Comparison of ENCODE assay signal across 14 cellular contexts in genomic region chr19:18513868-18514267, GRCh38. TPM values are rescaled to one million over a fixed set of nuclear protein-coding genes. Genes with fewer than 3 reads are reported as not detected.
DNase-seq lines count a peak whose midpoint lies in the region; ATAC-seq and TF ChIP-seq lines count a peak whose summit lies in the region.
"Had no signal": no experiment of that assay in that cellular context is flagged by ENCODE, and none has a peak within 500 bp of the region (broad histone marks: within the 10 kb centered on the region; RNA-seq: fewer than 3 reads in every experiment).

No MANE protein-coding gene starts in this region.

- no peaks in the 10 kb centered on the region for H3K27me3 Mint-ChIP-seq in naive thymus-derived CD4-positive, alpha-beta T cell

- H3K4me1 ChIP-seq in PC-9 (replicated peaks; ENCODE audit: insufficient read depth) (peaks cover 53% of the 10 kb centered on the region), esophagus squamous epithelium (peaks cover 34 to 95% (median 52%) of the 10 kb centered on the region in 3 donors), mesenchymal stem cell (ENCODE audit: control insufficient read depth, insufficient read depth, low read depth, low read length) (peaks cover 40% of the 10 kb centered on the region), tibial artery (peaks cover 0 to 76% (median 47%) of the 10 kb centered on the region in 4 donors)
- H3K4me1 ChIP-seq in naive thymus-derived CD4-positive, alpha-beta T cell (ENCODE audit: control insufficient read depth in 2 of 2, insufficient read depth in 2 of 2, low read length in 2 of 2) = peaks cover 3 to 39% of the 10 kb centered on the region in 2 donors

- intact Hi-C loops in PC-9 (cut with micrococcal nuclease; ENCODE audit: unreplicated experiment) (loop anchor here (2.0 kb wide), 1 partner anchor 27 kb away; no protein-coding TSS in a partner anchor), esophagus squamous epithelium (cut with DNase I) (no loop called here), tibial artery (cut with DNase I; ENCODE audit: low total_unique reads) (no loop called here)
- intact Hi-C loops in naive thymus-derived CD4-positive, alpha-beta T cell (cut with micrococcal nuclease) = no loop called here

- peak overlapping the region in 2 of 9 donors; percentile 26 to 27 for H3K27ac Mint-ChIP-seq in naive thymus-derived CD4-positive, alpha-beta T cell
- H3K27ac Mint-ChIP-seq: T-helper 1 cell treated with Interleukin-12 subunit alpha and Interleukin-12 subunit beta and Interleukin-4 antibody, amounts not matched to agents 30 μg/mL and 1 μg/mL, for 36 hours had no signal

- peaks cover 29% of the 10 kb centered on the region for H3F3A ChIP-seq in PC-9 (ENCODE audit: insufficient read depth, low read depth)

- no peaks in the 10 kb centered on the region for H3K36me3 Mint-ChIP-seq in naive thymus-derived CD4-positive, alpha-beta T cell

- CTCF ChIA-PET in PC-9 (lab: Charles Lee) = no interaction called here
- CTCF ChIA-PET in naive thymus-derived CD4-positive, alpha-beta T cell (lab: Charles Lee) = no interaction called here

- BruUV-seq in PC-9 (replicated peaks; lab: Mats Ljungman, UMichigan) = no TSS peak

- no peak overlapping the region for H2AK5ac ChIP-seq in mesenchymal stem cell (ENCODE audit: low read length, severe bottlenecking)

- no peaks in the 10 kb centered on the region for H3K9me3 Mint-ChIP-seq in naive thymus-derived CD4-positive, alpha-beta T cell
- H3K9me3 Mint-ChIP-seq: T-helper 1 cell treated with Interleukin-12 subunit alpha and Interleukin-12 subunit beta and Interleukin-4 antibody, amounts not matched to agents 30 μg/mL and 1 μg/mL, for 36 hours had no signal

- TF ChIP-seq POLR2A in esophagus squamous epithelium (IDR thresholded peaks at IDR 0.05) = no peak

- WGBS in esophagus squamous epithelium, 2 donors = 70 to 86% methylated on average over 7 to 11 of the region's 11 CpGs
- WGBS in mesenchymal stem cell = 87% methylated on average over 11 of the region's 11 CpGs

- H3K4me1 Mint-ChIP-seq in naive thymus-derived CD4-positive, alpha-beta T cell = peaks cover 10 to 62% (median 47%) of the 10 kb centered on the region in 7 donors

- peaks cover 6% of the 10 kb centered on the region for H3K79me1 ChIP-seq in mesenchymal stem cell (replicated peaks; ENCODE audit: low read length, poor library complexity, severe bottlenecking)

- no peak overlapping the region for H4K8ac ChIP-seq in mesenchymal stem cell (ENCODE audit: low read length)

- H3K14ac ChIP-seq in mesenchymal stem cell (ENCODE audit: low read length in 2 of 2) = no peak overlapping the region

- H4K91ac ChIP-seq in mesenchymal stem cell (ENCODE audit: low read length) = no peak overlapping the region

- H4K20me1 ChIP-seq in PC-9 (ENCODE audit: insufficient read depth) = peaks cover 94% of the 10 kb centered on the region

- H3K9me2 ChIP-seq in PC-9 (ENCODE audit: insufficient read depth) = no peaks in the 10 kb centered on the region

- no peak overlapping the region for H3K18ac ChIP-seq in mesenchymal stem cell (ENCODE audit: low read depth in 1 of 2, low read length in 2 of 2)

- POLR2A ChIA-PET in PC-9 (lab: Charles Lee; ENCODE audit: unreplicated experiment) = no interaction called here
- POLR2A ChIA-PET in naive thymus-derived CD4-positive, alpha-beta T cell (lab: Charles Lee) = no interaction called here

- TF ChIP-seq CTCF in PC-9 (conservative IDR thresholded peaks at IDR 0.05) = no peak
- TF ChIP-seq CTCF in esophagus squamous epithelium (IDR thresholded peaks at IDR 0.05) = no peak
- TF ChIP-seq CTCF in tibial artery (IDR thresholded peaks at IDR 0.05) = no peak

- no peak overlapping the region for H2BK15ac ChIP-seq in mesenchymal stem cell (ENCODE audit: low read depth, poor library complexity, severe bottlenecking)

- H2BK120ac ChIP-seq in mesenchymal stem cell (ENCODE audit: low read depth, low read length) = no peak overlapping the region

- no peak overlapping the region for H3K4me3 ChIP-seq in PC-9
- H3K4me3 ChIP-seq in esophagus squamous epithelium = no peak overlapping the region
- H3K4me3 ChIP-seq in mesenchymal stem cell (ENCODE audit: insufficient read depth in 1 of 2, low read depth in 1 of 2, low read length in 2 of 2) = no peak overlapping the region
- no peak overlapping the region for H3K4me3 ChIP-seq in tibial artery
- no peak overlapping the region for H3K4me3 ChIP-seq in naive thymus-derived CD4-positive, alpha-beta T cell (ENCODE audit: low read length)

- peaks cover 97% of the 10 kb centered on the region for H3K79me2 ChIP-seq in PC-9 (ENCODE audit: low read depth)

- H3K4me3 Mint-ChIP-seq in naive thymus-derived CD4-positive, alpha-beta T cell = no peak overlapping the region
- H3K4me3 Mint-ChIP-seq: T-helper 1 cell treated with Interleukin-12 subunit alpha and Interleukin-12 subunit beta and Interleukin-4 antibody, amounts not matched to agents 30 μg/mL and 1 μg/mL, for 36 hours had no signal

- peak overlapping the region; percentile 71 for H3K9ac ChIP-seq in mesenchymal stem cell (ENCODE audit: low read length)

- DNase-seq in PC-9 (no peak), esophagus squamous epithelium (lab: John Stamatoyannopoulos, UW) (no peak), mesenchymal stem cell (no peak), tibial artery (no peak), cerebellar nuclear complex (lab: John Stamatoyannopoulos, UW) (no peak)
- DNase-seq in naive thymus-derived CD4-positive, alpha-beta T cell = no peak
- no peak for DNase-seq in activated effector memory CD4-positive, alpha-beta T cell treated with Interleukin-2 at 50 U/mL for 16 hours
- DNase-seq: activated CD4-positive, CD25-positive, alpha-beta regulatory T cell; activated T-cell treated with anti-CD3 and anti-CD28 coated beads for 4 hours; H7; MM.1S; NCI-H774 had no signal

- peak overlapping the region; percentile 84 for H3K4me2 ChIP-seq in PC-9
- no peak overlapping the region for H3K4me2 ChIP-seq in mesenchymal stem cell (ENCODE audit: low read length, poor library complexity, severe bottlenecking)

- no peaks in the 10 kb centered on the region for H3K27me3 ChIP-seq in PC-9 (ENCODE audit: insufficient read depth, low read depth)
- no peaks in the 10 kb centered on the region for H3K27me3 ChIP-seq in esophagus squamous epithelium
- no peaks in the 10 kb centered on the region for H3K27me3 ChIP-seq in mesenchymal stem cell (ENCODE audit: control insufficient read depth in 1 of 2, insufficient read depth in 1 of 2, low read length in 2 of 2)
- no peaks in the 10 kb centered on the region for H3K27me3 ChIP-seq in tibial artery
- H3K27me3 ChIP-seq in naive thymus-derived CD4-positive, alpha-beta T cell (ENCODE audit: control insufficient read depth in 2 of 2, insufficient read depth in 2 of 2, low read length in 2 of 2) = no peaks in the 10 kb centered on the region

- H3K36me3 ChIP-seq in PC-9 (ENCODE audit: low read depth) = no peaks in the 10 kb centered on the region
- H3K36me3 ChIP-seq in esophagus squamous epithelium = no peaks in the 10 kb centered on the region
- H3K36me3 ChIP-seq in mesenchymal stem cell (ENCODE audit: control insufficient read depth in 1 of 2, insufficient read depth in 2 of 2, low read depth in 1 of 2, low read length in 2 of 2) = peaks cover 3 to 12% of the 10 kb centered on the region in 2 experiments
- no peaks in the 10 kb centered on the region for H3K36me3 ChIP-seq in tibial artery
- no peaks in the 10 kb centered on the region for H3K36me3 ChIP-seq in naive thymus-derived CD4-positive, alpha-beta T cell (ENCODE audit: control insufficient read depth in 2 of 3, insufficient read depth in 3 of 3, low read length in 3 of 3)

- ATAC-seq in naive thymus-derived CD4-positive, alpha-beta T cell = no peak

- no peak overlapping the region for H2AFZ ChIP-seq in PC-9
- H2AFZ ChIP-seq in mesenchymal stem cell (ENCODE audit: low read depth, low read length) = no peak overlapping the region

- H3K4ac ChIP-seq in mesenchymal stem cell (ENCODE audit: low read depth in 1 of 2, low read length in 2 of 2) = no peak overlapping the region

- no peak overlapping the region for H2BK5ac ChIP-seq in mesenchymal stem cell (ENCODE audit: low read depth, low read length, poor library complexity, severe bottlenecking)

- peak overlapping the region; percentile 86 for H3K27ac ChIP-seq in PC-9
- peak overlapping the region in 3 of 4 donors; percentile 55 to 59 (median 59) for H3K27ac ChIP-seq in esophagus squamous epithelium
- no peak overlapping the region for H3K27ac ChIP-seq in mesenchymal stem cell (ENCODE audit: low read length, poor library complexity, severe bottlenecking)
- H3K27ac ChIP-seq in tibial artery = peak overlapping the region; percentile 51 to 55
- no peak overlapping the region for H3K27ac ChIP-seq in naive thymus-derived CD4-positive, alpha-beta T cell (ENCODE audit: low read depth, low read length)
- H3K27ac ChIP-seq: C4-2B had no signal

- no peak overlapping the region for H3K23ac ChIP-seq in mesenchymal stem cell (ENCODE audit: low read length in 2 of 2)

- H3K9me3 ChIP-seq in PC-9 (ENCODE audit: insufficient read depth, low read depth) = no peaks in the 10 kb centered on the region
- H3K9me3 ChIP-seq in esophagus squamous epithelium = no peaks in the 10 kb centered on the region
- H3K9me3 ChIP-seq in mesenchymal stem cell (ENCODE audit: control insufficient read depth, low read length) = no peaks in the 10 kb centered on the region
- H3K9me3 ChIP-seq in tibial artery = no peaks in the 10 kb centered on the region
- H3K9me3 ChIP-seq in naive thymus-derived CD4-positive, alpha-beta T cell (ENCODE audit: control insufficient read depth in 2 of 3, low read length in 3 of 3) = no peaks in the 10 kb centered on the region

- H2BK12ac ChIP-seq in mesenchymal stem cell (ENCODE audit: low read length in 2 of 2) = no peak overlapping the region

RNA-seq across cellular contexts. Expression of gene ELL, which starts 8.0 kb away (rescaled TPM):
- 12.9 and 14.6 TPM in 2 replicates for total RNA-seq in PC-9 (2021)
- total RNA-seq in esophagus squamous epithelium = 10 to 100 TPM in 2 of 4 donors, 1 to 10 TPM in 2; 5.9 to 12.8 (median 9.9) TPM
- polyA plus RNA-seq in mesenchymal stem cell (2013, experiment 1 of 2) = 9.8 TPM
- 9.8 TPM for polyA plus RNA-seq in mesenchymal stem cell (2013, experiment 2 of 2)
- total RNA-seq in naive thymus-derived CD4-positive, alpha-beta T cell = 10 to 100 TPM; 18.9 to 70.4 (median 25.0) TPM
- 10 to 100 TPM in 1 of 2 donors, 1 to 10 TPM in 1; 8.9 to 12.6 TPM for polyA plus RNA-seq in naive thymus-derived CD4-positive, alpha-beta T cell

RNA-seq across cellular contexts. Expression of gene FKBP8, which starts 29.5 kb away (rescaled TPM):
- total RNA-seq in PC-9 (2021) (231 and 320 TPM in 2 replicates), esophagus squamous epithelium (100 to 1,000 TPM; 132 to 273 (median 247) TPM)
- polyA plus RNA-seq in mesenchymal stem cell (2013, experiment 1 of 2) = 175 TPM
- polyA plus RNA-seq in mesenchymal stem cell (2013, experiment 2 of 2) = 169 TPM
- total RNA-seq in naive thymus-derived CD4-positive, alpha-beta T cell = 100 to 1,000 TPM; 137 to 241 (median 221) TPM
- 100 to 1,000 TPM in 1 of 2 donors, 10 to 100 TPM in 1; 96.9 to 155 TPM for polyA plus RNA-seq in naive thymus-derived CD4-positive, alpha-beta T cell

RNA-seq across cellular contexts. Expression of gene KXD1, which starts 43.8 kb away (rescaled TPM):
- 97.0 and 101 TPM in 2 replicates for total RNA-seq in PC-9 (2021)
- total RNA-seq in esophagus squamous epithelium = 100 to 1,000 TPM in 1 of 4 donors, 10 to 100 TPM in 3; 65.5 to 104 (median 83.5) TPM
- 138 TPM for polyA plus RNA-seq in mesenchymal stem cell (2013, experiment 1 of 2)
- 134 TPM for polyA plus RNA-seq in mesenchymal stem cell (2013, experiment 2 of 2)
- 100 to 1,000 TPM in 2 of 5 experiments, 10 to 100 TPM in 3; 74.7 to 108 (median 99.9) TPM for total RNA-seq in naive thymus-derived CD4-positive, alpha-beta T cell
- polyA plus RNA-seq in naive thymus-derived CD4-positive, alpha-beta T cell = 10 to 100 TPM; 70.3 to 78.5 TPM

RNA-seq across cellular contexts. Expression of gene UBA52, which starts 57.8 kb away (rescaled TPM):
- total RNA-seq in PC-9 (2021) = 1,141 and 1,151 TPM in 2 replicates
- 100 to 1,000 TPM; 445 to 799 (median 753) TPM for total RNA-seq in esophagus squamous epithelium
- polyA plus RNA-seq in mesenchymal stem cell (2013, experiment 1 of 2) = 1,500 TPM
- polyA plus RNA-seq in mesenchymal stem cell (2013, experiment 2 of 2) = 1,505 TPM
- 1,000 to 10,000 TPM; 1,563 to 2,429 (median 2,196) TPM for total RNA-seq in naive thymus-derived CD4-positive, alpha-beta T cell
- 1,000 to 10,000 TPM; 2,042 to 2,197 TPM for polyA plus RNA-seq in naive thymus-derived CD4-positive, alpha-beta T cell

Comparison
In these comparisons a context has a peak if more than half of its experiments do, and no peak if none do; other contexts are left out.
1. H3K27ac ChIP-seq: peak in PC-9 (single experiment), esophagus squamous epithelium (3 of 4) and tibial artery (2 of 2); none in mesenchymal stem cell (single experiment) and naive thymus-derived CD4-positive, alpha-beta T cell (single experiment).